In genomic region chr5:74766348-74766886, GRCh38 we compare ENCODE assay signal across 7 cellular contexts. TPM values are rescaled to one million over a fixed set of nuclear protein-coding genes. Genes with fewer than 3 reads are reported as not detected.
A peak's percentile ranks its signal among the peaks of the same experiment; 100 is the strongest.
DNase-seq lines count a peak whose midpoint lies in the region; ATAC-seq and TF ChIP-seq lines count a peak whose summit lies in the region.

No MANE protein-coding gene starts in this region.

- H3K27ac ChIP-seq in HL-60 (replicated peaks), result peak overlapping the region; percentile 89
- peak overlapping the region; percentile 86 for H3K27ac ChIP-seq in lower lobe of right lung
- peak overlapping the region; percentile 23 to 86 (median 74) for H3K27ac ChIP-seq in tibial nerve

- no peaks in the 10 kb centered on the region for H3K4me1 ChIP-seq in ES-I3 (ENCODE audit: insufficient read depth, low read length)
- peaks cover 38% of the 10 kb centered on the region for H3K4me1 ChIP-seq in lower lobe of right lung
- H3K4me1 ChIP-seq in tibial nerve, result peaks cover 0 to 45% (median 22%) of the 10 kb centered on the region in 4 donors

- H3K27me3 ChIP-seq in HL-60 (ENCODE audit: insufficient read depth, poor library complexity, severe bottlenecking) (no peaks in the 10 kb centered on the region), lower lobe of right lung (ENCODE audit: low read depth) (no peaks in the 10 kb centered on the region), tibial nerve (no peaks in the 10 kb centered on the region)

- DNase-seq in HL-60 (ENCODE audit: low read depth in 1 of 2, low spot score in 1 of 2) (peak; percentile 2 to 30), SIG-M5 treated with dmso at 0.1 percent for 504 hours (lab: John Stamatoyannopoulos, UW; ENCODE audit: unreplicated experiment) (peak; percentile 87), lower lobe of right lung (no peak), tibial nerve (ENCODE audit: low spot score in 2 of 2) (peak in 1 of 2 donors; percentile 7)

- H3K9me3 Mint-ChIP-seq in dendritic cell treated with granulocyte-macrophage colony-stimulating factor and Interleukin-4, amounts not matched to agents 40 ng/mL and 50 ng/mL, for 4 days, result no peaks in the 10 kb centered on the region

- peak overlapping the region; percentile 93 for H3K27ac Mint-ChIP-seq in dendritic cell treated with granulocyte-macrophage colony-stimulating factor and Interleukin-4, amounts not matched to agents 40 ng/mL and 50 ng/mL, for 4 days

- H3K36me3 Mint-ChIP-seq in dendritic cell treated with granulocyte-macrophage colony-stimulating factor and Interleukin-4, amounts not matched to agents 40 ng/mL and 50 ng/mL, for 4 days (ENCODE audit: low read depth), result peaks cover 58% of the 10 kb centered on the region

- TF ChIP-seq CTCF in HL-60 (IDR thresholded peaks at IDR 0.05; ENCODE audit: insufficient read depth, low read length) (no peak), lower lobe of right lung (IDR thresholded peaks at IDR 0.05) (peak; percentile 40), tibial nerve (IDR thresholded peaks at IDR 0.05) (peak; percentile 8 to 43 (median 27))

- H3K4me3 Mint-ChIP-seq in dendritic cell treated with granulocyte-macrophage colony-stimulating factor and Interleukin-4, amounts not matched to agents 40 ng/mL and 50 ng/mL, for 4 days, result peak overlapping the region; percentile 100

- H3K4me3 ChIP-seq in HL-60 (replicated peaks; ENCODE audit: insufficient read depth, low read length) (peak overlapping the region; percentile 74), lower lobe of right lung (peak overlapping the region; percentile 99), tibial nerve (peak overlapping the region; percentile 67 to 86 (median 82))

- no peak for TF ChIP-seq EP300 in tibial nerve (IDR thresholded peaks at IDR 0.05)

- H3K36me3 ChIP-seq in ES-I3 (ENCODE audit: insufficient read depth, low read length) (peaks cover 7% of the 10 kb centered on the region), lower lobe of right lung (peaks cover 47% of the 10 kb centered on the region), tibial nerve (peaks cover 0 to 30% (median 13%) of the 10 kb centered on the region in 3 donors)

- ATAC-seq in GM19468 (IDR thresholded peaks at IDR 0.05; ENCODE audit: extremely low read depth, unreplicated experiment) (peak; percentile 7), lower lobe of right lung (peak; percentile 83 to 86)

- peaks cover 30% of the 10 kb centered on the region for H3K4me1 Mint-ChIP-seq in dendritic cell treated with granulocyte-macrophage colony-stimulating factor and Interleukin-4, amounts not matched to agents 40 ng/mL and 50 ng/mL, for 4 days (ENCODE audit: low read depth)

- H3K9me3 ChIP-seq in ES-I3 (ENCODE audit: control insufficient read depth, insufficient read depth, low read length), result no peaks in the 10 kb centered on the region
- no peaks in the 10 kb centered on the region for H3K9me3 ChIP-seq in lower lobe of right lung
- no peaks in the 10 kb centered on the region for H3K9me3 ChIP-seq in tibial nerve

- TF ChIP-seq POLR2A in tibial nerve (IDR thresholded peaks at IDR 0.05), result no peak

- intact Hi-C loops in dendritic cell treated with granulocyte-macrophage colony-stimulating factor and Interleukin-4, amounts not matched to agents 40 ng/mL and 50 ng/mL, for 4 days (cut with micrococcal nuclease), result loop anchor here (1.0 to 10.0 kb wide), 5 partner anchors 82 to 1199 kb away; partner anchors contain the start of genes ANKRA2, HEXB and UTP15
- intact Hi-C loops in lower lobe of right lung (cut with DNase I), result no loop called here

- no peaks in the 10 kb centered on the region for H3K27me3 Mint-ChIP-seq in dendritic cell treated with granulocyte-macrophage colony-stimulating factor and Interleukin-4, amounts not matched to agents 40 ng/mL and 50 ng/mL, for 4 days

- peak overlapping the region; percentile 91 for H3K9ac ChIP-seq in ES-I3 (ENCODE audit: low read depth, low read length)

- WGBS in tibial nerve, 2 donors, result 1% methylated on average over 15 of the region's 15 CpGs

RNA-seq across cellular contexts. Expression of gene GFM2, which starts 0.5 kb away (rescaled TPM):
- total RNA-seq in lower lobe of right lung (19.8 TPM), tibial nerve (10 to 100 TPM; 15.5 to 19.7 (median 16.7) TPM)

RNA-seq across cellular contexts. Expression of gene NSA2, which starts 0.6 kb away (rescaled TPM):
- total RNA-seq in lower lobe of right lung (51.7 TPM), tibial nerve (100 to 1,000 TPM in 2 of 4 donors, 10 to 100 TPM in 2; 41.8 to 116 (median 93.2) TPM)
